29 cellular contexts compared by ENCODE assay signal in the genomic region with DNA sequence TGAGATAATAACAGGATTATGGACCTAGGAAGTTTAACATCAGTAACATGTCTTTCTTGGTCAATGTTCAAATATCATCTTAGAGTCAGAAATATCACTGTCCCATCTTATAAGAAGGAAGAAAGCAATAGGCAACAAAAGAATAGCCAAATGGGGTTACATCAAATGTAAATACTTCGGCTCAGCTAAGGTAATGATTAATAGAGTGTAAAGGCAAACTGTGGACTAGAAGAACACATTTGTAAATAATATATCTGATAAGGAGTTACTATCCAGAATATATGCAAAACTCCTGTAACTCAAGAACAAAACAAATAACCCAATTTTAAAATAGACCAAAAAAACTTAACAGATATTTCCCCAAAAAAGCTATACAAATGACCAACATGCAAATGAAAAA.
"Had no signal": no experiment of that assay in that cellular context is flagged by ENCODE, and none has a peak within 500 bp of the region (broad histone marks: within the 10 kb centered on the region; RNA-seq: fewer than 3 reads in every experiment).

No MANE protein-coding gene starts in this region.

- H3K27me3 ChIP-seq: ascending aorta, breast epithelium, cardiac muscle cell, colonic mucosa, esophagus squamous epithelium, gastroesophageal sphincter had no signal

- H3K36me3 ChIP-seq: ascending aorta, breast epithelium, cardiac muscle cell, colonic mucosa, esophagus squamous epithelium, gastroesophageal sphincter had no signal

- DNase-seq: activated CD4-positive, alpha-beta memory T cell treated with anti-CD3 and anti-CD28 coated beads, Interleukin-2, amount 10 ng/mL, durations not matched to agents 7 days and 5 days; activated CD4-positive, alpha-beta T cell treated with anti-CD3 and anti-CD28 coated beads for 36 hours; activated CD4-positive, alpha-beta T cell treated with anti-CD3 and anti-CD28 coated beads, Interleukin-2, amount 10 ng/mL, durations not matched to agents 24 days and 14 days; activated CD4-positive, CD25-positive, alpha-beta regulatory T cell; activated CD4-positive, CD25-positive, alpha-beta regulatory T cell treated with anti-CD3 and anti-CD28 coated beads, Interleukin-2, amount 50 U/mL, for 72 hours; activated CD8-positive, alpha-beta memory T cell treated with anti-CD3 and anti-CD28 coated beads, Interleukin-2, amount 50 U/mL, for 48 hours; activated gamma-delta T cell; activated naive CD4-positive, alpha-beta T cell; activated naive CD4-positive, alpha-beta T cell treated with anti-CD3 and anti-CD28 coated beads, Interleukin-2, amount 10 ng/mL, durations not matched to agents 7 days and 5 days; activated naive CD8-positive, alpha-beta T cell treated with anti-CD3 and anti-CD28 coated beads, Interleukin-2, amount 10 ng/mL, durations not matched to agents 7 days and 5 days; activated T-cell treated with anti-CD3 and anti-CD28 coated beads for 4 hours; activated T-cell treated with anti-CD3 and anti-CD28 coated beads, Interleukin-2, amount 50 U/mL, for 24 hours; activated T-cell treated with anti-CD3 and anti-CD28 coated beads, Interleukin-2, amount 50 U/mL, for 72 hours; central memory CD4-positive, alpha-beta T cell; cerebellar nuclear complex; colonic mucosa; effector CD8-positive, alpha-beta T cell; esophagus squamous epithelium; foreskin melanocyte; T-cell; T1000 had no signal

- H3K27ac ChIP-seq: ascending aorta, breast epithelium, cardiac muscle cell, colonic mucosa, epithelial cell of prostate, esophagus squamous epithelium, gastroesophageal sphincter had no signal

- H3K4me3 ChIP-seq: ascending aorta, breast epithelium, cardiac muscle cell, colonic mucosa, esophagus squamous epithelium, gastroesophageal sphincter had no signal

- H3K9me3 ChIP-seq: ascending aorta, colonic mucosa, gastroesophageal sphincter had no signal

- H3K4me1 ChIP-seq: ascending aorta, breast epithelium, colonic mucosa, esophagus squamous epithelium, gastroesophageal sphincter had no signal

- FAIRE-seq: endometrium, endothelial cell of umbilical vein had no signal

- ATAC-seq: activated CD4-positive, alpha-beta T cell treated with anti-CD3 and anti-CD28 coated beads for 36 hours; activated naive CD4-positive, alpha-beta T cell treated with anti-CD3 and anti-CD28 coated beads, Interleukin-2, amount 50 U/mL, for 72 hours; activated T-cell treated with anti-CD3 and anti-CD28 coated beads, Interleukin-2, amount 50 U/mL, for 72 hours; gastroesophageal sphincter; T-cell had no signal
